In genomic region chr17:82034371-82035011, GRCh38 we compare ENCODE assay signal across 23 cellular contexts. TPM values are rescaled to one million over a fixed set of nuclear protein-coding genes. Genes with fewer than 3 reads are reported as not detected.
DNase-seq lines count a peak whose midpoint lies in the region; ATAC-seq and TF ChIP-seq lines count a peak whose summit lies in the region.
"Had no signal": no experiment of that assay in that cellular context is flagged by ENCODE, and none has a peak within 500 bp of the region (broad histone marks: within the 10 kb centered on the region; RNA-seq: fewer than 3 reads in every experiment).

No MANE protein-coding gene starts in this region.

- no peaks in the 10 kb centered on the region for H3K36me3 ChIP-seq in CD8-positive, alpha-beta memory T cell (ENCODE audit: insufficient read depth, low read length)
- peaks cover 0 to 6% (median 0%) of the 10 kb centered on the region in 3 experiments for H3K36me3 ChIP-seq in naive thymus-derived CD4-positive, alpha-beta T cell (ENCODE audit: control insufficient read depth in 2 of 3, insufficient read depth in 3 of 3, low read length in 3 of 3)
- peaks cover 3 to 16% of the 10 kb centered on the region in 2 donors for H3K36me3 ChIP-seq in gastrocnemius medialis

- no peak for ATAC-seq in naive thymus-derived CD4-positive, alpha-beta T cell
- ATAC-seq in gastrocnemius medialis: no peak
- ATAC-seq in GM18517 (IDR thresholded peaks at IDR 0.05; ENCODE audit: unreplicated experiment): no peak
- ATAC-seq: stimulated activated naive CD8-positive, alpha-beta T cell treated with anti-CD3 and anti-CD28 coated beads, Interleukin-15, Interleukin-2, amounts not matched to agents 100 U/mL and 50 U/mL, for 24 hours had no signal

- DNase-seq in CD8-positive, alpha-beta memory T cell: no peak
- no peak for DNase-seq in naive thymus-derived CD4-positive, alpha-beta T cell
- no peak for DNase-seq in gastrocnemius medialis
- DNase-seq in NK-92 treated with Interleukin-12 subunit alpha and Interleukin-12 subunit beta, amount 100 ng/mL, for 24 hours (lab: John Stamatoyannopoulos, UW): no peak
- DNase-seq in RKO (ENCODE audit: low spot score): no peak
- DNase-seq: activated CD4-positive, alpha-beta T cell treated with anti-CD3 and anti-CD28 coated beads, Interleukin-2, amount 50 U/mL, for 4 hours; activated naive CD4-positive, alpha-beta T cell treated with Interleukin-2 at 50 U/mL for 16 hours; anterior cingulate cortex; central memory CD4-positive, alpha-beta T cell; dorsolateral prefrontal cortex; MM.1S; NCI-H1436; NCI-H524 treated with DMSO at 0.1 percent for 48 hours; stimulated activated CD4-positive, alpha-beta T cell treated with anti-CD3 and anti-CD28 coated beads, Interleukin-4, amount 100 ng/mL, for 1 hour; stimulated activated naive CD8-positive, alpha-beta T cell treated with anti-CD3 and anti-CD28 coated beads, Interleukin-15, Interleukin-2, amounts not matched to agents 100 U/mL and 50 U/mL, for 24 hours had no signal

- H3K4me1 ChIP-seq in CD8-positive, alpha-beta memory T cell (ENCODE audit: insufficient read depth, low read length): peaks cover 23% of the 10 kb centered on the region
- H3K4me1 ChIP-seq in naive thymus-derived CD4-positive, alpha-beta T cell (ENCODE audit: control insufficient read depth in 2 of 2, insufficient read depth in 2 of 2, low read length in 2 of 2): peaks cover 14 to 16% of the 10 kb centered on the region in 2 donors
- H3K4me1 ChIP-seq in gastrocnemius medialis: peaks cover 12 to 40% of the 10 kb centered on the region in 2 donors

- peaks cover 0 to 4% of the 10 kb centered on the region in 2 donors for H3K27me3 Mint-ChIP-seq in CD8-positive, alpha-beta memory T cell
- peaks cover 3% of the 10 kb centered on the region for H3K27me3 Mint-ChIP-seq in brain
- no peaks in the 10 kb centered on the region for H3K27me3 Mint-ChIP-seq in naive thymus-derived CD4-positive, alpha-beta T cell

- peak overlapping the region in 5 of 7 donors; percentile 18 to 88 (median 68) for H3K4me3 Mint-ChIP-seq in CD8-positive, alpha-beta memory T cell
- peak overlapping the region in 4 of 5 experiments; percentile 75 to 85 (median 82) for H3K4me3 Mint-ChIP-seq in brain
- H3K4me3 Mint-ChIP-seq in naive thymus-derived CD4-positive, alpha-beta T cell: peak overlapping the region in 7 of 10 donors; percentile 33 to 94 (median 82)

- in situ Hi-C loops in gastrocnemius medialis (cut with MboI; ENCODE audit: low sequenced_read_pairs in 4 of 4): loop anchor here (10.0 to 25.0 kb wide), 2 partner anchors 103 to 120 kb away; no protein-coding TSS in a partner anchor

- no peak overlapping the region for H3K4me3 ChIP-seq in CD8-positive, alpha-beta memory T cell (ENCODE audit: low read length)
- H3K4me3 ChIP-seq in naive thymus-derived CD4-positive, alpha-beta T cell (ENCODE audit: low read length): no peak overlapping the region
- no peak overlapping the region for H3K4me3 ChIP-seq in gastrocnemius medialis
- H3K4me3 ChIP-seq: dorsolateral prefrontal cortex, smooth muscle cell, tibial nerve had no signal

- no peak overlapping the region for H3K27ac ChIP-seq in CD8-positive, alpha-beta memory T cell (ENCODE audit: low read depth, low read length)
- H3K27ac ChIP-seq in naive thymus-derived CD4-positive, alpha-beta T cell (ENCODE audit: low read depth, low read length): no peak overlapping the region
- H3K27ac ChIP-seq in gastrocnemius medialis: no peak overlapping the region
- H3K27ac ChIP-seq: dorsolateral prefrontal cortex, epithelial cell of prostate, HL-60, tibial nerve had no signal

- no peaks in the 10 kb centered on the region for H3K9me3 ChIP-seq in CD8-positive, alpha-beta memory T cell (ENCODE audit: low read length)
- no peaks in the 10 kb centered on the region for H3K9me3 ChIP-seq in naive thymus-derived CD4-positive, alpha-beta T cell (ENCODE audit: control insufficient read depth in 2 of 3, low read length in 3 of 3)
- no peaks in the 10 kb centered on the region for H3K9me3 ChIP-seq in gastrocnemius medialis
- H3K9me3 ChIP-seq: tibial nerve had no signal

- CTCF ChIA-PET in CD8-positive, alpha-beta memory T cell (lab: Charles Lee): interaction anchor here (0.9 to 1.2 kb wide), 2 partner anchors 25 to 72 kb away, joined by 3 read pairs; no protein-coding TSS in a partner anchor
- CTCF ChIA-PET in naive thymus-derived CD4-positive, alpha-beta T cell (lab: Charles Lee): interaction anchor here (0.6 to 1.3 kb wide), 3 partner anchors 22 to 123 kb away, joined by 3 to 4 read pairs (median 3); no protein-coding TSS in a partner anchor

- TF ChIP-seq CTCF in brain (conservative IDR thresholded peaks at IDR 0.05): no peak
- no peak for TF ChIP-seq CTCF in gastrocnemius medialis (IDR thresholded peaks at IDR 0.05 in 4 of 5, conservative IDR thresholded peaks at IDR 0.05 in 1 of 5)

- H3K4me1 Mint-ChIP-seq in CD8-positive, alpha-beta memory T cell: peaks cover 19 to 41% (median 22%) of the 10 kb centered on the region in 3 donors
- H3K4me1 Mint-ChIP-seq in brain: peaks cover 34% of the 10 kb centered on the region
- H3K4me1 Mint-ChIP-seq in naive thymus-derived CD4-positive, alpha-beta T cell: peaks cover 14 to 36% (median 24%) of the 10 kb centered on the region in 7 donors

- intact Hi-C loops in naive thymus-derived CD4-positive, alpha-beta T cell (cut with micrococcal nuclease): loop anchor here (5.0 to 10.0 kb wide), 5 partner anchors 60 to 420 kb away; partner anchors contain the start of genes ARL16 (in 1 of the 2), CYBC1 (in 1 of the 2), FASN (in 1 of the 2) and HGS (in 1 of the 2)
- intact Hi-C loops in gastrocnemius medialis (cut with DNase I; ENCODE audit: low total_unique reads): loop anchor here (5.0 kb wide), 1 partner anchor 203 kb away; no protein-coding TSS in a partner anchor

- H3K9me3 Mint-ChIP-seq in CD8-positive, alpha-beta memory T cell: no peaks in the 10 kb centered on the region
- peaks cover 0 to 2% (median 0%) of the 10 kb centered on the region in 5 experiments for H3K9me3 Mint-ChIP-seq in brain
- peaks cover 0 to 2% (median 0%) of the 10 kb centered on the region in 11 donors for H3K9me3 Mint-ChIP-seq in naive thymus-derived CD4-positive, alpha-beta T cell
- H3K9me3 Mint-ChIP-seq: memory B cell had no signal

- no peak for TF ChIP-seq POLR2A in gastrocnemius medialis (IDR thresholded peaks at IDR 0.05)

- POLR2A ChIA-PET in CD8-positive, alpha-beta memory T cell (lab: Charles Lee): no interaction called here
- POLR2A ChIA-PET in naive thymus-derived CD4-positive, alpha-beta T cell (lab: Charles Lee): interaction anchor here (3.1 kb wide), 1 partner anchor 8 kb away, joined by 10 read pairs; no protein-coding TSS in a partner anchor

- H3K27me3 ChIP-seq in CD8-positive, alpha-beta memory T cell (ENCODE audit: insufficient read depth, low read length, poor library complexity, severe bottlenecking): no peaks in the 10 kb centered on the region
- no peaks in the 10 kb centered on the region for H3K27me3 ChIP-seq in naive thymus-derived CD4-positive, alpha-beta T cell (ENCODE audit: control insufficient read depth in 2 of 2, insufficient read depth in 2 of 2, low read length in 2 of 2)
- peaks cover 10 to 14% (median 11%) of the 10 kb centered on the region in 3 donors for H3K27me3 ChIP-seq in gastrocnemius medialis
- H3K27me3 ChIP-seq: dorsolateral prefrontal cortex had no signal

- peaks cover 0 to 5% (median 0%) of the 10 kb centered on the region in 3 donors for H3K36me3 Mint-ChIP-seq in CD8-positive, alpha-beta memory T cell
- no peaks in the 10 kb centered on the region for H3K36me3 Mint-ChIP-seq in brain
- peaks cover 0 to 10% (median 6%) of the 10 kb centered on the region in 5 donors for H3K36me3 Mint-ChIP-seq in naive thymus-derived CD4-positive, alpha-beta T cell

- H3K27ac Mint-ChIP-seq in CD8-positive, alpha-beta memory T cell: peak overlapping the region in 1 of 8 donors; percentile 69
- H3K27ac Mint-ChIP-seq in brain: peak overlapping the region in 3 of 5 experiments; percentile 36 to 77 (median 53)
- peak overlapping the region in 4 of 9 donors; percentile 50 to 86 (median 66) for H3K27ac Mint-ChIP-seq in naive thymus-derived CD4-positive, alpha-beta T cell
- H3K27ac Mint-ChIP-seq: memory B cell had no signal

RNA-seq across cellular contexts. Expression of gene DCXR, which starts 3.0 kb away (rescaled TPM):
- 100 to 1,000 TPM; 117 to 127 TPM for total RNA-seq in CD8-positive, alpha-beta memory T cell
- polyA plus RNA-seq in CD8-positive, alpha-beta memory T cell: 108 TPM
- polyA plus RNA-seq in PFSK-1 (2012; ENCODE audit: insufficient read length, low read depth): 340 TPM
- 170 TPM for polyA plus RNA-seq in brain (ENCODE audit: insufficient read depth, low read depth, low replicate concordance)
- 100 to 1,000 TPM in 1 of 5 experiments, 10 to 100 TPM in 4; 63.0 to 130 (median 83.6) TPM for total RNA-seq in naive thymus-derived CD4-positive, alpha-beta T cell
- 100 to 1,000 TPM; 164 to 228 TPM for polyA plus RNA-seq in naive thymus-derived CD4-positive, alpha-beta T cell
- 100 to 1,000 TPM; 130 to 296 (median 223) TPM for total RNA-seq in gastrocnemius medialis

RNA-seq across cellular contexts. Expression of gene RAC3, which starts 3.0 kb away (rescaled TPM):
- 1 to 10 TPM; 4.2 to 4.5 TPM for total RNA-seq in CD8-positive, alpha-beta memory T cell
- not detected for polyA plus RNA-seq in CD8-positive, alpha-beta memory T cell
- 97.5 TPM for polyA plus RNA-seq in PFSK-1 (2012; ENCODE audit: insufficient read length, low read depth)
- polyA plus RNA-seq in brain (ENCODE audit: insufficient read depth, low read depth, low replicate concordance): 65.2 TPM
- 1 to 10 TPM; 1.3 to 8.5 (median 2.1) TPM for total RNA-seq in naive thymus-derived CD4-positive, alpha-beta T cell
- polyA plus RNA-seq in naive thymus-derived CD4-positive, alpha-beta T cell: not detected
- 1 to 10 TPM in 1 of 4 donors, under 1 TPM in 1, not detected in 2; 0.42 to 2.0 TPM for total RNA-seq in gastrocnemius medialis

RNA-seq across cellular contexts. Expression of gene LRRC45, which starts 11.4 kb away (rescaled TPM):
- 10 to 100 TPM; 26.8 to 27.6 TPM for total RNA-seq in CD8-positive, alpha-beta memory T cell
- polyA plus RNA-seq in CD8-positive, alpha-beta memory T cell: 10.1 TPM
- polyA plus RNA-seq in PFSK-1 (2012; ENCODE audit: insufficient read length, low read depth): 26.7 TPM
- 11.2 TPM for polyA plus RNA-seq in brain (ENCODE audit: insufficient read depth, low read depth, low replicate concordance)
- total RNA-seq in naive thymus-derived CD4-positive, alpha-beta T cell: 10 to 100 TPM in 4 of 5 experiments, 1 to 10 TPM in 1; 9.2 to 39.1 (median 15.0) TPM
- polyA plus RNA-seq in naive thymus-derived CD4-positive, alpha-beta T cell: 1 to 10 TPM; 4.1 to 6.3 TPM
- 1 to 10 TPM; 1.1 to 5.0 (median 3.8) TPM for total RNA-seq in gastrocnemius medialis

RNA-seq across cellular contexts. Expression of gene CENPX, which starts 11.8 kb away (rescaled TPM):
- 100 to 1,000 TPM; 143 to 158 TPM for total RNA-seq in CD8-positive, alpha-beta memory T cell
- 56.7 TPM for polyA plus RNA-seq in CD8-positive, alpha-beta memory T cell
- polyA plus RNA-seq in PFSK-1 (2012; ENCODE audit: insufficient read length, low read depth): 124 TPM
- polyA plus RNA-seq in brain (ENCODE audit: insufficient read depth, low read depth, low replicate concordance): 160 TPM
- total RNA-seq in naive thymus-derived CD4-positive, alpha-beta T cell: 10 to 100 TPM; 25.5 to 71.8 (median 31.8) TPM
- 10 to 100 TPM; 62.3 to 72.7 TPM for polyA plus RNA-seq in naive thymus-derived CD4-positive, alpha-beta T cell
- 10 to 100 TPM; 41.2 to 62.7 (median 57.0) TPM for total RNA-seq in gastrocnemius medialis

RNA-seq across cellular contexts. Expression of gene RFNG, which starts 17.1 kb away (rescaled TPM):
- total RNA-seq in CD8-positive, alpha-beta memory T cell: 10 to 100 TPM; 18.1 to 19.4 TPM
- 7.3 TPM for polyA plus RNA-seq in CD8-positive, alpha-beta memory T cell
- 114 TPM for polyA plus RNA-seq in PFSK-1 (2012; ENCODE audit: insufficient read length, low read depth)
- 45.0 TPM for polyA plus RNA-seq in brain (ENCODE audit: insufficient read depth, low read depth, low replicate concordance)
- total RNA-seq in naive thymus-derived CD4-positive, alpha-beta T cell: 10 to 100 TPM; 25.0 to 45.5 (median 31.5) TPM
- 1 to 10 TPM; 4.2 to 6.7 TPM for polyA plus RNA-seq in naive thymus-derived CD4-positive, alpha-beta T cell
- 10 to 100 TPM; 29.6 to 64.9 (median 49.1) TPM for total RNA-seq in gastrocnemius medialis
